29 cellular contexts compared by ENCODE assay signal in the genomic region with DNA sequence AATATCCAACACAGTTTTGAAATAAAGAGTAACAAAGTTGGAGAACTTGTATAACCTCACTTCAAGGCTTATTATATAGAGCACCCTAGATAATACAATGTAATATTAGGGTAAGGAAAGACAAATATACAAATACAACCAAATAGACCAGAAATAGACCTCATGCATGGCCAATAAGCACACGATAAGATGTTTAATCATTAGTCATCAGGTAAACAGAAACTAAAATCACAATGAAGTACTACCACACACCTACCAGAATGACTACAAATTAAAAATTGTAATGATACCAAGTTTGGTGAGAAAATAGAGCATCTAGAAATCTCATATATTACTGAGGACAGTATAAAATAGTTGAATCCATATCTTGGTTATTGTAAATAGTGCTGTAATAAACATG.
"Had no signal": no experiment of that assay in that cellular context is flagged by ENCODE, and none has a peak within 500 bp of the region (broad histone marks: within the 10 kb centered on the region; RNA-seq: fewer than 3 reads in every experiment).

No MANE protein-coding gene starts in this region.

- H2AFZ ChIP-seq: hepatocyte had no signal

- H3K9me3 ChIP-seq: gastroesophageal sphincter, left lung, mucosa of descending colon, neutrophil, prostate gland, right atrium auricular region, suprapubic skin, transverse colon, upper lobe of right lung, uterus had no signal

- DNase-seq: cortex of kidney; effector memory CD8-positive, alpha-beta T cell; foreskin fibroblast; heart left ventricle; left cardiac atrium; left lung; mucosa of descending colon; naive B cell; stimulated activated CD4-positive, alpha-beta T cell treated with anti-CD3 and anti-CD28 coated beads, Interleukin-12 subunit alpha, Interleukin-12 subunit beta, amount 100 ng/mL, for 4 hours; stimulated activated CD4-positive, alpha-beta T cell treated with anti-CD3 and anti-CD28 coated beads, Interleukin-1b, Interleukin-23, amount 100 ng/mL, for 48 hours; stimulated activated CD4-positive, alpha-beta T cell treated with anti-CD3 and anti-CD28 coated beads, Interleukin-4, amount 100 ng/mL, for 1 hour; stimulated activated CD8-positive, alpha-beta memory T cell treated with anti-CD3 and anti-CD28 coated beads, Interleukin-4, amount 100 ng/mL, for 48 hours; stimulated activated naive CD4-positive, alpha-beta T cell; stimulated activated naive CD8-positive, alpha-beta T cell treated with anti-CD3 and anti-CD28 coated beads, Interleukin-15, amount 100 ng/mL, for 72 hours; transverse colon; upper lobe of right lung; uterus had no signal

- H3K4me3 ChIP-seq: gastroesophageal sphincter, heart left ventricle, hepatocyte, left lung, mucosa of descending colon, prostate gland, right atrium auricular region, smooth muscle cell, suprapubic skin, transverse colon, upper lobe of right lung, uterus had no signal

- H3K9me3 Mint-ChIP-seq: effector memory CD8-positive, alpha-beta T cell; naive B cell; natural killer cell treated with Interleukin-12 subunit alpha and Interleukin-12 subunit beta and Interleukin-15 and Interleukin-18, amount 100 ng/mL, for 72 hours; stimulated activated naive CD8-positive, alpha-beta T cell treated with anti-CD3 and anti-CD28 coated beads, Interleukin-15, amount 100 ng/mL, for 72 hours had no signal

- H3K27me3 ChIP-seq: hepatocyte, right atrium auricular region, upper lobe of right lung, uterus had no signal

- H3K36me3 ChIP-seq: gastroesophageal sphincter, heart left ventricle, left lung, neutrophil, prostate gland, right atrium auricular region, suprapubic skin, transverse colon, upper lobe of right lung, uterus had no signal

- H3K4me1 Mint-ChIP-seq: naive B cell; neural crest cell; stimulated activated naive CD8-positive, alpha-beta T cell treated with anti-CD3 and anti-CD28 coated beads, Interleukin-15, amount 100 ng/mL, for 72 hours had no signal

- H3K4me1 ChIP-seq: gastroesophageal sphincter, heart left ventricle, left lung, prostate gland, right atrium auricular region, suprapubic skin, transverse colon, upper lobe of right lung, uterus had no signal

- H3K27ac ChIP-seq: gastroesophageal sphincter, heart left ventricle, hepatocyte, left lung, neutrophil, prostate gland, right atrium auricular region, suprapubic skin, transverse colon, upper lobe of right lung, uterus had no signal

- ATAC-seq: effector memory CD8-positive, alpha-beta T cell; esophagus mucosa; gastroesophageal sphincter; heart left ventricle; left cardiac atrium; left lung; mucosa of descending colon; natural killer cell treated with Interleukin-12 subunit alpha and Interleukin-12 subunit beta and Interleukin-15 and Interleukin-18, amount 100 ng/mL, for 72 hours; sciatic nerve; stimulated activated naive CD8-positive, alpha-beta T cell treated with anti-CD3 and anti-CD28 coated beads, Interleukin-15, amount 100 ng/mL, for 72 hours; upper lobe of right lung had no signal

- H3K36me3 Mint-ChIP-seq: mesothelial cell of epicardium; naive B cell; natural killer cell treated with Interleukin-12 subunit alpha and Interleukin-12 subunit beta and Interleukin-15 and Interleukin-18, amount 100 ng/mL, for 72 hours had no signal

- H3K27ac Mint-ChIP-seq: effector memory CD8-positive, alpha-beta T cell; mesothelial cell of epicardium; natural killer cell treated with Interleukin-12 subunit alpha and Interleukin-12 subunit beta and Interleukin-15 and Interleukin-18, amount 100 ng/mL, for 72 hours; stimulated activated naive CD8-positive, alpha-beta T cell treated with anti-CD3 and anti-CD28 coated beads, Interleukin-15, amount 100 ng/mL, for 72 hours had no signal

- H3K79me2 ChIP-seq: hepatocyte had no signal

- H3K4me2 ChIP-seq: hepatocyte, smooth muscle cell had no signal

- H3K4me3 Mint-ChIP-seq: effector memory CD8-positive, alpha-beta T cell; mesothelial cell of epicardium; naive B cell; natural killer cell treated with Interleukin-12 subunit alpha and Interleukin-12 subunit beta and Interleukin-15 and Interleukin-18, amount 100 ng/mL, for 72 hours; neural crest cell; stimulated activated naive CD8-positive, alpha-beta T cell treated with anti-CD3 and anti-CD28 coated beads, Interleukin-15, amount 100 ng/mL, for 72 hours had no signal
